Comparison of ENCODE assay signal across 24 cellular contexts in genomic region chr6:139546117-139546495, GRCh38.
DNase-seq lines count a peak whose midpoint lies in the region; ATAC-seq and TF ChIP-seq lines count a peak whose summit lies in the region.
"Had no signal": no experiment of that assay in that cellular context is flagged by ENCODE, and none has a peak within 500 bp of the region (broad histone marks: within the 10 kb centered on the region; RNA-seq: fewer than 3 reads in every experiment).

No MANE protein-coding gene starts in this region.

- TF ChIP-seq POLR2A in right lobe of liver (IDR thresholded peaks at IDR 0.05) = no peak

- H3K36me3 ChIP-seq in osteoblast (ENCODE audit: insufficient read depth, low read length) = no peaks in the 10 kb centered on the region
- H3K36me3 ChIP-seq in right lobe of liver = no peaks in the 10 kb centered on the region
- H3K36me3 ChIP-seq: breast epithelium, MG63, SJCRH30, tibial artery had no signal

- H3K4me3 ChIP-seq in osteoblast (ENCODE audit: insufficient read depth, low read length) = no peak overlapping the region
- no peak overlapping the region for H3K4me3 ChIP-seq in right lobe of liver
- H3K4me3 ChIP-seq: breast epithelium, coronary artery, MG63, SJCRH30, tibial artery had no signal

- ATAC-seq in activated naive CD4-positive, alpha-beta T cell treated with anti-CD3 and anti-CD28 coated beads, Interleukin-2, amount 50 U/mL, for 72 hours = no peak
- ATAC-seq in right lobe of liver = no peak
- ATAC-seq: activated naive CD8-positive, alpha-beta T cell treated with anti-CD3 and anti-CD28 coated beads, Interleukin-2, amount 50 U/mL, for 24 hours; left cardiac atrium; stimulated activated memory B cell treated with anti-CD40 and anti-IgM and Interleukin-4, amounts not matched to agents 10 μg/mL and 1 μg/mL and 100 μg/mL, for 72 hours had no signal

- POLR2A ChIA-PET in activated CD4-positive, alpha-beta T cell treated with anti-CD3 and anti-CD28 coated beads, Interleukin-2, amount 10 ng/mL, durations not matched to agents 7 days and 5 days (lab: Charles Lee) = no interaction called here

- peak overlapping the region; percentile 60 for H3K27ac ChIP-seq in osteoblast (ENCODE audit: low read depth, low read length)
- H3K27ac ChIP-seq in right lobe of liver = no peak overlapping the region
- H3K27ac ChIP-seq: coronary artery, SJCRH30 had no signal

- no peak overlapping the region for H3K4me3 Mint-ChIP-seq in activated CD4-positive, alpha-beta T cell treated with anti-CD3 and anti-CD28 coated beads, Interleukin-2, amount 10 ng/mL, durations not matched to agents 7 days and 5 days
- no peak overlapping the region for H3K4me3 Mint-ChIP-seq in chondrocyte (ENCODE audit: unreplicated experiment)
- H3K4me3 Mint-ChIP-seq: activated naive CD8-positive, alpha-beta T cell treated with anti-CD3 and anti-CD28 coated beads, Interleukin-2, amount 50 U/mL, for 24 hours; memory B cell; naive B cell; stimulated activated memory B cell treated with anti-CD40 and anti-IgM and Interleukin-4, amounts not matched to agents 10 μg/mL and 1 μg/mL and 100 μg/mL, for 72 hours had no signal

- H3K9me3 ChIP-seq in osteoblast (ENCODE audit: low read depth, low read length) = no peaks in the 10 kb centered on the region
- no peaks in the 10 kb centered on the region for H3K9me3 ChIP-seq in right lobe of liver
- H3K9me3 ChIP-seq: breast epithelium, MG63, SJCRH30, tibial artery had no signal

- H2AFZ ChIP-seq in osteoblast (ENCODE audit: low read length) = peak overlapping the region; percentile 9

- H3K27me3 ChIP-seq in osteoblast (ENCODE audit: insufficient read depth, low read length) (no peaks in the 10 kb centered on the region), right lobe of liver (no peaks in the 10 kb centered on the region)
- H3K27me3 ChIP-seq: breast epithelium, MG63, SJCRH30, tibial artery had no signal

- H3K27me3 Mint-ChIP-seq in activated CD4-positive, alpha-beta T cell treated with anti-CD3 and anti-CD28 coated beads, Interleukin-2, amount 10 ng/mL, durations not matched to agents 7 days and 5 days = no peaks in the 10 kb centered on the region
- no peaks in the 10 kb centered on the region for H3K27me3 Mint-ChIP-seq in chondrocyte (ENCODE audit: low read depth)
- H3K27me3 Mint-ChIP-seq: activated naive CD8-positive, alpha-beta T cell treated with anti-CD3 and anti-CD28 coated beads, Interleukin-2, amount 50 U/mL, for 24 hours; memory B cell; naive B cell; stimulated activated memory B cell treated with anti-CD40 and anti-IgM and Interleukin-4, amounts not matched to agents 10 μg/mL and 1 μg/mL and 100 μg/mL, for 72 hours had no signal

- peaks cover 4% of the 10 kb centered on the region for H3K36me3 Mint-ChIP-seq in activated CD4-positive, alpha-beta T cell treated with anti-CD3 and anti-CD28 coated beads, Interleukin-2, amount 10 ng/mL, durations not matched to agents 7 days and 5 days (ENCODE audit: low read depth)
- no peaks in the 10 kb centered on the region for H3K36me3 Mint-ChIP-seq in chondrocyte (ENCODE audit: low read depth)
- no peaks in the 10 kb centered on the region for H3K36me3 Mint-ChIP-seq in activated naive CD4-positive, alpha-beta T cell treated with anti-CD3 and anti-CD28 coated beads, Interleukin-2, amount 50 U/mL, for 72 hours
- H3K36me3 Mint-ChIP-seq: memory B cell; naive B cell; stimulated activated memory B cell treated with anti-CD40 and anti-IgM and Interleukin-4, amounts not matched to agents 10 μg/mL and 1 μg/mL and 100 μg/mL, for 72 hours had no signal

- H3K27ac Mint-ChIP-seq in activated CD4-positive, alpha-beta T cell treated with anti-CD3 and anti-CD28 coated beads, Interleukin-2, amount 10 ng/mL, durations not matched to agents 7 days and 5 days = peak overlapping the region; percentile 7
- peak overlapping the region; percentile 4 for H3K27ac Mint-ChIP-seq in chondrocyte (ENCODE audit: unreplicated experiment)
- H3K27ac Mint-ChIP-seq in activated naive CD4-positive, alpha-beta T cell treated with anti-CD3 and anti-CD28 coated beads, Interleukin-2, amount 50 U/mL, for 72 hours = no peak overlapping the region
- H3K27ac Mint-ChIP-seq: activated naive CD8-positive, alpha-beta T cell treated with anti-CD3 and anti-CD28 coated beads, Interleukin-2, amount 50 U/mL, for 24 hours; memory B cell; naive B cell; stimulated activated memory B cell treated with anti-CD40 and anti-IgM and Interleukin-4, amounts not matched to agents 10 μg/mL and 1 μg/mL and 100 μg/mL, for 72 hours had no signal

- DNase-seq in activated CD4-positive, alpha-beta T cell treated with anti-CD3 and anti-CD28 coated beads, Interleukin-2, amount 10 ng/mL, durations not matched to agents 7 days and 5 days = no peak
- DNase-seq in activated CD4-positive, alpha-beta T cell treated with anti-CD3 and anti-CD28 coated beads for 48 hours = no peak
- no peak for DNase-seq in chondrocyte (ENCODE audit: low spot score)
- no peak for DNase-seq in osteoblast (ENCODE audit: insufficient read length, low spot score, missing footprints)
- no peak for DNase-seq in kidney tubule cell (ENCODE audit: low spot score)
- no peak for DNase-seq in activated naive CD4-positive, alpha-beta T cell treated with anti-CD3 and anti-CD28 coated beads, Interleukin-2, amount 50 U/mL, for 72 hours (ENCODE audit: low spot score in 2 of 2)
- no peak for DNase-seq in DMS53 treated with DMSO at 0.1 percent for 48 hours (lab: John Stamatoyannopoulos, UW; ENCODE audit: unreplicated experiment)
- DNase-seq in right lobe of liver = no peak
- DNase-seq: activated CD4-positive, alpha-beta T cell treated with anti-CD3 and anti-CD28 coated beads, Interleukin-2, amount 50 U/mL, for 48 hours; activated effector memory CD4-positive, alpha-beta T cell treated with anti-CD3 and anti-CD28 coated beads, Interleukin-2, amount 50 U/mL, for 16 hours; activated naive CD8-positive, alpha-beta T cell treated with anti-CD3 and anti-CD28 coated beads, Interleukin-2, amount 50 U/mL, for 24 hours; DND-41; glutamatergic neuron; left cardiac atrium; MG63; naive B cell; NCI-H1436 treated with DMSO at 0.1 percent for 48 hours; NCI-H524; SJCRH30; tibial artery had no signal

- peaks cover 8% of the 10 kb centered on the region for H3K9me3 Mint-ChIP-seq in activated CD4-positive, alpha-beta T cell treated with anti-CD3 and anti-CD28 coated beads, Interleukin-2, amount 10 ng/mL, durations not matched to agents 7 days and 5 days
- H3K9me3 Mint-ChIP-seq in chondrocyte (ENCODE audit: low read depth) = no peaks in the 10 kb centered on the region
- peaks cover 0 to 3% of the 10 kb centered on the region in 2 donors for H3K9me3 Mint-ChIP-seq in activated naive CD4-positive, alpha-beta T cell treated with anti-CD3 and anti-CD28 coated beads, Interleukin-2, amount 50 U/mL, for 72 hours
- H3K9me3 Mint-ChIP-seq: activated naive CD8-positive, alpha-beta T cell treated with anti-CD3 and anti-CD28 coated beads, Interleukin-2, amount 50 U/mL, for 24 hours; memory B cell; naive B cell; stimulated activated memory B cell treated with anti-CD40 and anti-IgM and Interleukin-4, amounts not matched to agents 10 μg/mL and 1 μg/mL and 100 μg/mL, for 72 hours had no signal

- H3K4me1 ChIP-seq in osteoblast (ENCODE audit: insufficient read depth, low read length) (peaks cover 35% of the 10 kb centered on the region), right lobe of liver (no peaks in the 10 kb centered on the region)
- H3K4me1 ChIP-seq: breast epithelium, SJCRH30 had no signal

- CTCF ChIA-PET in activated CD4-positive, alpha-beta T cell treated with anti-CD3 and anti-CD28 coated beads, Interleukin-2, amount 10 ng/mL, durations not matched to agents 7 days and 5 days (lab: Charles Lee) = no interaction called here

- WGBS in right lobe of liver (ENCODE audit: insufficient coverage, low coverage, low lambda C conversion rate, missing lambda C conversion rate) = 95% methylated on average over 2 of the region's 2 CpGs

- intact Hi-C loops in right lobe of liver (cut with DNase I) = no loop called here

- TF ChIP-seq CTCF in chondrocyte (IDR thresholded peaks at IDR 0.05) (no peak), osteoblast (IDR thresholded peaks at IDR 0.05; ENCODE audit: extremely low read depth, low read depth, low read length) (no peak), right lobe of liver (IDR thresholded peaks at IDR 0.05) (no peak)

- H4K20me1 ChIP-seq in osteoblast (ENCODE audit: insufficient read depth, low read length) = no peaks in the 10 kb centered on the region

- no peaks in the 10 kb centered on the region for H3K79me2 ChIP-seq in osteoblast (ENCODE audit: insufficient read depth, low read length)

- H3K4me1 Mint-ChIP-seq in activated CD4-positive, alpha-beta T cell treated with anti-CD3 and anti-CD28 coated beads, Interleukin-2, amount 10 ng/mL, durations not matched to agents 7 days and 5 days = peaks cover 43% of the 10 kb centered on the region
- H3K4me1 Mint-ChIP-seq in chondrocyte (ENCODE audit: low read depth) = peaks cover 42% of the 10 kb centered on the region
- H3K4me1 Mint-ChIP-seq: activated naive CD8-positive, alpha-beta T cell treated with anti-CD3 and anti-CD28 coated beads, Interleukin-2, amount 50 U/mL, for 24 hours; memory B cell; naive B cell; stimulated activated memory B cell treated with anti-CD40 and anti-IgM and Interleukin-4, amounts not matched to agents 10 μg/mL and 1 μg/mL and 100 μg/mL, for 72 hours had no signal

- H3K4me2 ChIP-seq in osteoblast (ENCODE audit: insufficient read depth, low read length) = no peak overlapping the region

Comparison
In these comparisons a context has a peak if more than half of its experiments do, and no peak if none do; other contexts are left out.
1. H3K27ac Mint-ChIP-seq: peak in activated CD4-positive, alpha-beta T cell treated with anti-CD3 and anti-CD28 coated beads, Interleukin-2, amount 10 ng/mL, durations not matched to agents 7 days and 5 days (single experiment) and chondrocyte (single experiment); none in activated naive CD4-positive, alpha-beta T cell treated with anti-CD3 and anti-CD28 coated beads, Interleukin-2, amount 50 U/mL, for 72 hours (0 of 2).